11 cellular contexts compared by ENCODE assay signal in genomic region chr2:127516031-127516430, GRCh38. TPM values are rescaled to one million over a fixed set of nuclear protein-coding genes. Genes with fewer than 3 reads are reported as not detected.
DNase-seq lines count a peak whose midpoint lies in the region; ATAC-seq and TF ChIP-seq lines count a peak whose summit lies in the region.
"Had no signal": no experiment of that assay in that cellular context is flagged by ENCODE, and none has a peak within 500 bp of the region (broad histone marks: within the 10 kb centered on the region; RNA-seq: fewer than 3 reads in every experiment).

No MANE protein-coding gene starts in this region.

- peaks cover 12% of the 10 kb centered on the region for H4K20me1 ChIP-seq in MM.1S (ENCODE audit: insufficient read depth, low read length)

- H3K36me3 Mint-ChIP-seq in WTC11, result peaks cover 23% of the 10 kb centered on the region

- H3K9me3 ChIP-seq in MM.1S (replicated peaks; ENCODE audit: insufficient read depth, low read length) (no peaks in the 10 kb centered on the region), vagina (no peaks in the 10 kb centered on the region)

- DNase-seq in AG10803 (ENCODE audit: low read depth), result peak; percentile 98
- no peak for DNase-seq in WTC11 (ENCODE audit: low spot score)
- DNase-seq in head of caudate nucleus, result peak in 39 of 42 donors; percentile 38 to 86 (median 67)
- DNase-seq in pons (ENCODE audit: low spot score), result peak; percentile 78
- DNase-seq in MM.1S, result no peak
- no peak for DNase-seq in vagina (ENCODE audit: extremely low spot score in 2 of 2)
- DNase-seq: activated CD8-positive, alpha-beta T cell treated with anti-CD3 and anti-CD28 coated beads for 36 hours; CD4-positive, CD25-positive, alpha-beta regulatory T cell had no signal

- POLR2A ChIA-PET in WTC11 (lab: Charles Lee), result interaction anchor here (2.1 kb wide), 1 partner anchor 10 kb away, joined by 10 read pairs; the partner anchor contains the start of gene IWS1

- no peaks in the 10 kb centered on the region for H3K9me2 ChIP-seq in MM.1S (replicated peaks; ENCODE audit: insufficient read depth, low read length)

- no peaks in the 10 kb centered on the region for H3K27me3 Mint-ChIP-seq in WTC11 (ENCODE audit: low read depth)
- H3K27me3 Mint-ChIP-seq: activated CD8-positive, alpha-beta T cell treated with anti-CD3 and anti-CD28 coated beads for 36 hours; CD4-positive, CD25-positive, alpha-beta regulatory T cell had no signal

- H3K27me3 ChIP-seq in MM.1S (replicated peaks; ENCODE audit: insufficient read depth, low read length), result no peaks in the 10 kb centered on the region
- H3K27me3 ChIP-seq in vagina, result no peaks in the 10 kb centered on the region

- H3K4me3 Mint-ChIP-seq in WTC11, result no peak overlapping the region
- H3K4me3 Mint-ChIP-seq: activated CD8-positive, alpha-beta T cell treated with anti-CD3 and anti-CD28 coated beads for 36 hours; mesothelial cell of epicardium had no signal

- no peaks in the 10 kb centered on the region for H3F3A ChIP-seq in MM.1S (ENCODE audit: insufficient read depth, low read length)

- H3K9ac ChIP-seq in MM.1S (ENCODE audit: low read length), result no peak overlapping the region

- H3K4me3 ChIP-seq in AG10803 (ENCODE audit: low read length) (peak overlapping the region; percentile 10; the same call in 1 of the 2 replicates), MM.1S (ENCODE audit: low read length) (no peak overlapping the region), vagina (no peak overlapping the region)

- no peak overlapping the region for H2AFZ ChIP-seq in MM.1S (ENCODE audit: low read length)

- CTCF ChIA-PET in WTC11 (lab: Charles Lee), result interaction anchor here (1.5 kb wide), 1 partner anchor 75 kb away, joined by 7 read pairs; no protein-coding TSS in a partner anchor

- H3K36me3 ChIP-seq in MM.1S (replicated peaks; ENCODE audit: insufficient read depth, low read length) (peaks cover 5% of the 10 kb centered on the region; the same call in 1 of the 2 replicates), vagina (peaks cover 0 to 16% of the 10 kb centered on the region in 2 donors)

- peaks cover 44% of the 10 kb centered on the region for H3K4me1 Mint-ChIP-seq in WTC11

- peaks cover 100% of the 10 kb centered on the region for H3K79me2 ChIP-seq in MM.1S (ENCODE audit: low read length)

- peak overlapping the region; percentile 65 for H3K27ac Mint-ChIP-seq in WTC11
- H3K27ac Mint-ChIP-seq: mesothelial cell of epicardium had no signal

- no peak for TF ChIP-seq CTCF in AG10803 (conservative IDR thresholded peaks at IDR 0.05; ENCODE audit: low read length)
- TF ChIP-seq CTCF in WTC11 (IDR thresholded peaks at IDR 0.05), result no peak
- TF ChIP-seq CTCF in MM.1S (IDR thresholded peaks at IDR 0.05; ENCODE audit: low read length), result no peak
- TF ChIP-seq CTCF in vagina (IDR thresholded peaks at IDR 0.05), result no peak

- H3K4me1 ChIP-seq in MM.1S (ENCODE audit: low read length) (no peaks in the 10 kb centered on the region), vagina (peaks cover 23% of the 10 kb centered on the region)

- no peak for ATAC-seq in WTC11
- ATAC-seq in GM21825 (IDR thresholded peaks at IDR 0.05; ENCODE audit: unreplicated experiment), result no peak
- no peak for ATAC-seq in HG02938 (IDR thresholded peaks at IDR 0.05; ENCODE audit: unreplicated experiment)
- ATAC-seq: activated CD8-positive, alpha-beta T cell treated with anti-CD3 and anti-CD28 coated beads for 36 hours had no signal

- intact Hi-C loops in head of caudate nucleus (cut with DNase I), result no loop called here
- intact Hi-C loops in vagina (cut with DNase I), result no loop called here

- no peak overlapping the region for H3K4me2 ChIP-seq in MM.1S (ENCODE audit: low read depth, low read length)

- TF ChIP-seq POLR2A in vagina (IDR thresholded peaks at IDR 0.05), result no peak

- no peaks in the 10 kb centered on the region for H3K9me3 Mint-ChIP-seq in WTC11
- H3K9me3 Mint-ChIP-seq: activated CD8-positive, alpha-beta T cell treated with anti-CD3 and anti-CD28 coated beads for 36 hours; CD4-positive, CD25-positive, alpha-beta regulatory T cell had no signal

- H3K27ac ChIP-seq in MM.1S (ENCODE audit: low read length) (no peak overlapping the region), vagina (no peak overlapping the region)

TF ChIP-seq in WTC11, 78 proteins besides CTCF, POLR2A, EP300 and RAD21:
- no peak for TF ChIP-seq SP1 (CRISPR knock-in tag; conservative IDR thresholded peaks at IDR 0.05)
- TF ChIP-seq ETV6 (CRISPR knock-in tag; IDR thresholded peaks at IDR 0.05), result no peak
- no peak for TF ChIP-seq E2F1 (CRISPR knock-in tag; IDR thresholded peaks at IDR 0.05)
- no peak for TF ChIP-seq SMAD3 (CRISPR knock-in tag; IDR thresholded peaks at IDR 0.05; ENCODE audit: borderline replicate concordance)
- no peak for TF ChIP-seq NR2C2 (CRISPR knock-in tag; IDR thresholded peaks at IDR 0.05)
- no peak for TF ChIP-seq ZNF121 (CRISPR knock-in tag; IDR thresholded peaks at IDR 0.05)
- TF ChIP-seq USF1 (CRISPR knock-in tag; IDR thresholded peaks at IDR 0.05), result no peak
- TF ChIP-seq GRHL2 (CRISPR knock-in tag; IDR thresholded peaks at IDR 0.05; ENCODE audit: insufficient replicate concordance, severe bottlenecking), result no peak
- no peak for TF ChIP-seq GTF2I (CRISPR knock-in tag; conservative IDR thresholded peaks at IDR 0.05)
- no peak for TF ChIP-seq ATF2 (CRISPR knock-in tag; IDR thresholded peaks at IDR 0.05; ENCODE audit: borderline replicate concordance, low read depth)
- no peak for TF ChIP-seq IRF2 (CRISPR knock-in tag; IDR thresholded peaks at IDR 0.05; ENCODE audit: borderline replicate concordance, low read depth)
- no peak for TF ChIP-seq ZSCAN18 (CRISPR knock-in tag; IDR thresholded peaks at IDR 0.05)
- TF ChIP-seq RORB (CRISPR knock-in tag; IDR thresholded peaks at IDR 0.05), result no peak
- no peak for TF ChIP-seq FOXK1 (CRISPR knock-in tag; IDR thresholded peaks at IDR 0.05)
- TF ChIP-seq PRRX2 (CRISPR knock-in tag; IDR thresholded peaks at IDR 0.05), result no peak
- no peak for TF ChIP-seq STAT6 (CRISPR knock-in tag; conservative IDR thresholded peaks at IDR 0.05; ENCODE audit: low read depth)

RNA-seq across cellular contexts. Expression of gene IWS1, which starts 10.3 kb away (rescaled TPM):
- total RNA-seq in WTC11 (2021) (69.2 to 70.5 TPM (median 69.3 TPM) in 3 replicates), vagina (40.8 TPM)

RNA-seq across cellular contexts. Expression of gene MYO7B, which starts 19.5 kb away (rescaled TPM):
- total RNA-seq in WTC11 (2021) (0.02 TPM in 1 of 3 replicates, not detected in the others), vagina (not detected)
- total RNA-seq: CD4-positive, CD25-positive, alpha-beta regulatory T cell had no signal

Comparison
In these comparisons a context has a peak if more than half of its experiments do, and no peak if none do; other contexts are left out.
1. DNase-seq: peak in AG10803 (single experiment), head of caudate nucleus (39 of 42) and pons (single experiment); none in WTC11 (single experiment), MM.1S (single experiment) and vagina (0 of 2).